Comparison of ENCODE assay signal across 27 cellular contexts in the genomic region with DNA sequence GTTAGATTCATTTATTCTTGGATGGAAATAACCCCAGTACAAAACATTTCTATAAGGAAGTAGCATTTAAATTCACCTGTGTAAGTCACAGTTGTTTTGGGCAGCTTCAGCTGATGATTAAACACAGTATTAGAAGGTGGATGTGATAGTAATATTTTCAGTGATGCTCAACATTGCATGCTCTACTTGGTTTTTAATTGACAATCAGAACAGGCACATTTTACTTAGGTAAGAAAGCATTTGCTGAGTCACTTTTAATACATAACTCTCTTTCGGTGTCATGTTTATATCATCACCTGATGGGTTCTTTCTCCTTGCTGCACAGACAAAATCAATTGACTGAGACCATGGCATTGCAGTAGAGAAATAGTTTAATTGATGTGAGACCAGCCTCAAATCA.
"Had no signal": no experiment of that assay in that cellular context is flagged by ENCODE, and none has a peak within 500 bp of the region (broad histone marks: within the 10 kb centered on the region; RNA-seq: fewer than 3 reads in every experiment).

No MANE protein-coding gene starts in this region.

- H3K4me1 Mint-ChIP-seq: activated naive CD4-positive, alpha-beta T cell treated with anti-CD3 and anti-CD28 coated beads, Interleukin-2, amount 10 ng/mL, durations not matched to agents 7 days and 5 days; activated naive CD8-positive, alpha-beta T cell treated with anti-CD3 and anti-CD28 coated beads, Interleukin-2, amount 10 ng/mL, durations not matched to agents 7 days and 5 days; endodermal cell had no signal

- H3K4me1 ChIP-seq: ascending aorta, breast epithelium had no signal

- H3K36me3 Mint-ChIP-seq: activated CD8-positive, alpha-beta memory T cell treated with anti-CD3 and anti-CD28 coated beads, Interleukin-2, amount 10 ng/mL, durations not matched to agents 7 days and 5 days; activated naive CD4-positive, alpha-beta T cell treated with anti-CD3 and anti-CD28 coated beads, Interleukin-2, amount 10 ng/mL, durations not matched to agents 7 days and 5 days; activated naive CD8-positive, alpha-beta T cell treated with anti-CD3 and anti-CD28 coated beads, Interleukin-2, amount 10 ng/mL, durations not matched to agents 7 days and 5 days; brain had no signal

- FAIRE-seq: frontal cortex had no signal

- H3K36me3 ChIP-seq: ascending aorta, breast epithelium had no signal

- H3K4me3 Mint-ChIP-seq: activated CD4-positive, alpha-beta memory T cell treated with anti-CD3 and anti-CD28 coated beads for 36 hours; activated CD4-positive, alpha-beta T cell treated with anti-CD3 and anti-CD28 coated beads, Interleukin-2, amount 10 ng/mL, durations not matched to agents 24 days and 14 days; activated CD8-positive, alpha-beta memory T cell treated with anti-CD3 and anti-CD28 coated beads, Interleukin-2, amount 10 ng/mL, durations not matched to agents 7 days and 5 days; activated CD8-positive, alpha-beta T cell treated with anti-CD3 and anti-CD28 coated beads, Interleukin-2, amount 10 ng/mL, durations not matched to agents 7 days and 5 days; activated naive CD4-positive, alpha-beta T cell treated with anti-CD3 and anti-CD28 coated beads, Interleukin-2, amount 10 ng/mL, durations not matched to agents 7 days and 5 days; activated naive CD8-positive, alpha-beta T cell treated with anti-CD3 and anti-CD28 coated beads, Interleukin-2, amount 10 ng/mL, durations not matched to agents 7 days and 5 days; activated T-helper 1 cell treated with anti-CD3 and anti-CD28 coated beads, Interleukin-12 subunit alpha, Interleukin-12 subunit beta, Interleukin-2, Interleukin-4 antibody, amounts not matched to agents 30 ng/mL and 10 ng/mL and 1 ng/mL, durations not matched to agents 14 hours and 24 hours and 36 hours; brain; central memory CD8-positive, alpha-beta T cell; dendritic cell treated with granulocyte-macrophage colony-stimulating factor and Interleukin-4, amounts not matched to agents 40 ng/mL and 50 ng/mL, for 4 days; endodermal cell had no signal

- H3K4me3 ChIP-seq: ascending aorta, breast epithelium, coronary artery, dorsolateral prefrontal cortex had no signal

- DNase-seq: activated CD4-positive, alpha-beta memory T cell treated with anti-CD3 and anti-CD28 coated beads for 36 hours; activated CD4-positive, alpha-beta T cell treated with anti-CD3 and anti-CD28 coated beads, Interleukin-2, amount 10 ng/mL, durations not matched to agents 24 days and 14 days; activated CD4-positive, CD25-positive, alpha-beta regulatory T cell; activated CD8-positive, alpha-beta memory T cell treated with anti-CD3 and anti-CD28 coated beads, Interleukin-2, amount 10 ng/mL, durations not matched to agents 7 days and 5 days; activated CD8-positive, alpha-beta memory T cell treated with anti-CD3 and anti-CD28 coated beads, Interleukin-2, amount 50 U/mL, for 4 hours; activated CD8-positive, alpha-beta T cell treated with anti-CD3 and anti-CD28 coated beads, Interleukin-2, amount 10 ng/mL, durations not matched to agents 7 days and 5 days; activated gamma-delta T cell; activated naive CD4-positive, alpha-beta T cell; activated naive CD4-positive, alpha-beta T cell treated with anti-CD3 and anti-CD28 coated beads, Interleukin-2, amount 10 ng/mL, durations not matched to agents 7 days and 5 days; activated naive CD8-positive, alpha-beta T cell treated with anti-CD3 and anti-CD28 coated beads, Interleukin-2, amount 10 ng/mL, durations not matched to agents 7 days and 5 days; activated T-cell treated with anti-CD3 and anti-CD28 coated beads, Interleukin-2, amount 50 U/mL, for 1 hour; activated T-cell treated with anti-CD3 and anti-CD28 coated beads, Interleukin-2, amount 50 U/mL, for 48 hours; dorsolateral prefrontal cortex; effector memory CD4-positive, alpha-beta T cell; endodermal cell; foreskin fibroblast; head of caudate nucleus; T-helper 2 cell had no signal

- ATAC-seq: activated CD8-positive, alpha-beta memory T cell treated with anti-CD3 and anti-CD28 coated beads, Interleukin-2, amount 10 ng/mL, durations not matched to agents 7 days and 5 days; activated CD8-positive, alpha-beta T cell treated with anti-CD3 and anti-CD28 coated beads, Interleukin-2, amount 10 ng/mL, durations not matched to agents 7 days and 5 days had no signal

- H3K9me3 ChIP-seq: ascending aorta, breast epithelium had no signal

- H3K27me3 ChIP-seq: ascending aorta, breast epithelium, dorsolateral prefrontal cortex had no signal

- H3K27ac Mint-ChIP-seq: activated CD4-positive, alpha-beta memory T cell treated with anti-CD3 and anti-CD28 coated beads for 36 hours; activated CD4-positive, alpha-beta T cell treated with anti-CD3 and anti-CD28 coated beads, Interleukin-2, amount 10 ng/mL, durations not matched to agents 24 days and 14 days; activated CD8-positive, alpha-beta memory T cell treated with anti-CD3 and anti-CD28 coated beads, Interleukin-2, amount 10 ng/mL, durations not matched to agents 7 days and 5 days; activated CD8-positive, alpha-beta T cell treated with anti-CD3 and anti-CD28 coated beads, Interleukin-2, amount 10 ng/mL, durations not matched to agents 7 days and 5 days; activated naive CD4-positive, alpha-beta T cell treated with anti-CD3 and anti-CD28 coated beads, Interleukin-2, amount 10 ng/mL, durations not matched to agents 7 days and 5 days; activated naive CD4-positive, alpha-beta T cell treated with anti-CD3 and anti-CD28 coated beads, Interleukin-2, amount 50 U/mL, for 72 hours; activated naive CD8-positive, alpha-beta T cell treated with anti-CD3 and anti-CD28 coated beads, Interleukin-2, amount 10 ng/mL, durations not matched to agents 7 days and 5 days; activated T-helper 1 cell treated with anti-CD3 and anti-CD28 coated beads, Interleukin-12 subunit alpha, Interleukin-12 subunit beta, Interleukin-2, Interleukin-4 antibody, amounts not matched to agents 30 ng/mL and 10 ng/mL and 1 ng/mL, durations not matched to agents 14 hours and 24 hours and 36 hours; brain; dendritic cell treated with granulocyte-macrophage colony-stimulating factor and Interleukin-4, amounts not matched to agents 40 ng/mL and 50 ng/mL, for 4 days; endodermal cell had no signal

- H3K27ac ChIP-seq: ascending aorta, breast epithelium, coronary artery, dorsolateral prefrontal cortex had no signal
